ENCODE assay signal across 8 cellular contexts in genomic region chr1:28914228-28915035, GRCh38. TPM values are rescaled to one million over a fixed set of nuclear protein-coding genes. Genes with fewer than 3 reads are reported as not detected.
DNase-seq lines count a peak whose midpoint lies in the region; TF ChIP-seq lines count a peak whose summit lies in the region.

EPB41 (plus strand) TSS chr1:28914569; CDS start chr1:28987438, 72,869 bp downstream.

- H3K36me3 ChIP-seq in HEK293 (ENCODE audit: control insufficient read depth in 2 of 2, insufficient read depth in 1 of 2, low read length in 2 of 2) (no peaks in the 10 kb centered on the region; a peak in 1 of 3 replicates), neutrophil (peaks cover 8% of the 10 kb centered on the region), subcutaneous abdominal adipose tissue (ENCODE audit: control insufficient read depth in 5 of 5, insufficient read depth in 5 of 5, low read length in 5 of 5) (peaks cover 0 to 4% (median 0%) of the 10 kb centered on the region in 5 donors)

- peak; percentile 83 for DNase-seq in ELR (ENCODE audit: low read depth)
- peak; percentile 90 for DNase-seq in MV-4-11 (lab: John Stamatoyannopoulos, UW)
- peak; percentile 92 for DNase-seq in SK-MEL-5 (ENCODE audit: low read depth, low spot score)
- peak; percentile 66 to 88 (median 70) for DNase-seq in activated naive CD4-positive, alpha-beta T cell (lab: John Stamatoyannopoulos, UW)
- DNase-seq in germinal center (ENCODE audit: low spot score): peak; percentile 99

- in situ Hi-C loops in SK-MEL-5 (cut with HindIII; ENCODE audit: low pct_unique_long_range_greater_than_20kb, low sequenced_read_pairs): no loop called here

- H3K9me3 ChIP-seq in HEK293 (ENCODE audit: control insufficient read depth, insufficient read depth, low read depth, low read length) (no peaks in the 10 kb centered on the region), neutrophil (no peaks in the 10 kb centered on the region), subcutaneous abdominal adipose tissue (ENCODE audit: control insufficient read depth in 5 of 5, low read length in 5 of 5) (no peaks in the 10 kb centered on the region)

- H3K27me3 ChIP-seq in neutrophil (no peaks in the 10 kb centered on the region), subcutaneous abdominal adipose tissue (ENCODE audit: control insufficient read depth in 5 of 5, insufficient read depth in 4 of 5, low read length in 5 of 5) (no peaks in the 10 kb centered on the region)

- no peak for TF ChIP-seq CTCF in HEK293 (tag by site-specific recombination; IDR thresholded peaks at IDR 0.05)
- TF ChIP-seq CTCF in neutrophil (IDR thresholded peaks at IDR 0.05): peak; percentile 25

- POLR2A ChIA-PET in HEK293 (lab: Yijun Ruan, JAX): interaction anchor here (0.7 to 2.2 kb wide), 21 partner anchors 9 to 333 kb away, joined by 3 to 9 read pairs (median 3); partner anchors contain the start of genes SRSF4, TAF12 and YTHDF2

- peak within 1 kb of the TSS; percentile 47 for H3K4me3 ChIP-seq in HEK293 (ENCODE audit: low read depth, low read length)
- peak within 1 kb of the TSS; percentile 68 to 74 for H3K4me3 ChIP-seq in neutrophil (ENCODE audit: low read depth in 1 of 2, low read length in 1 of 2)
- peak within 1 kb of the TSS; percentile 77 to 86 (median 80) for H3K4me3 ChIP-seq in subcutaneous abdominal adipose tissue (ENCODE audit: low read depth in 1 of 5, low read length in 5 of 5)

- H3K27ac ChIP-seq in HEK293 (ENCODE audit: extremely low read depth, low read depth, low read length) (peak within 1 kb of the TSS; percentile 68; the same call in 1 of the 2 replicates), neutrophil (peak within 1 kb of the TSS; percentile 89), subcutaneous abdominal adipose tissue (ENCODE audit: low read depth, low read length) (peak within 1 kb of the TSS; percentile 50)

- H3K4me1 ChIP-seq in HEK293 (ENCODE audit: control insufficient read depth, insufficient read depth, low read length) (0 out of 2 replicates have a peak, but pooled peaks cover 4% of the 10 kb centered on the region), neutrophil (ENCODE audit: control insufficient read depth in 1 of 2, insufficient read depth in 1 of 2, low read depth in 1 of 2, low read length in 1 of 2) (peaks cover 20% of the 10 kb centered on the region in 2 experiments), subcutaneous abdominal adipose tissue (ENCODE audit: control insufficient read depth in 5 of 5, insufficient read depth in 5 of 5, low read length in 5 of 5) (peaks cover 5 to 23% (median 15%) of the 10 kb centered on the region in 5 donors)

- H3K9ac ChIP-seq in subcutaneous abdominal adipose tissue (ENCODE audit: low read length in 5 of 5): peak within 1 kb of the TSS; percentile 44 to 80 (median 74)

- CTCF ChIA-PET in HEK293 (lab: Yijun Ruan, JAX): interaction anchor here (1.0 to 1.2 kb wide), 5 partner anchors 12 to 119 kb away, joined by 3 to 9 read pairs (median 6); no protein-coding TSS in a partner anchor

TF ChIP-seq in HEK293, 187 proteins besides CTCF, POLR2A, EP300 and RAD21 (continues in another document):
- TF ChIP-seq KLF16 (tag by site-specific recombination; IDR thresholded peaks at IDR 0.05): no peak
- TF ChIP-seq ZNF112 (tag by site-specific recombination; IDR thresholded peaks at IDR 0.05): no peak
- TF ChIP-seq MZF1 (tag by site-specific recombination; IDR thresholded peaks at IDR 0.05; ENCODE audit: borderline replicate concordance): no peak
- no peak for TF ChIP-seq ZNF146 (tag by site-specific recombination; IDR thresholded peaks at IDR 0.05)
- no peak for TF ChIP-seq ZNF335 (tag by site-specific recombination; conservative IDR thresholded peaks at IDR 0.05)
- TF ChIP-seq ZNF560 (tag by site-specific recombination; IDR thresholded peaks at IDR 0.05; ENCODE audit: borderline replicate concordance): no peak
- TF ChIP-seq ZNF398 (tag by site-specific recombination; IDR thresholded peaks at IDR 0.05): peak; percentile 51
- no peak for TF ChIP-seq YY1 (tag by site-specific recombination; IDR thresholded peaks at IDR 0.05)
- peak; percentile 43; the same call in 1 of the 2 replicates for TF ChIP-seq GLIS2 (tag by site-specific recombination; IDR thresholded peaks at IDR 0.05)
- peak; percentile 88 for TF ChIP-seq SP2 (tag by site-specific recombination; IDR thresholded peaks at IDR 0.05)
- TF ChIP-seq ZNF157 (tag by site-specific recombination; IDR thresholded peaks at IDR 0.05): no peak
- no peak for TF ChIP-seq ZFP3 (tag by site-specific recombination; IDR thresholded peaks at IDR 0.05; ENCODE audit: low read depth)
- peak; percentile 87 for TF ChIP-seq ZNF660 (tag by site-specific recombination; IDR thresholded peaks at IDR 0.05)
- TF ChIP-seq, protein P1, sequence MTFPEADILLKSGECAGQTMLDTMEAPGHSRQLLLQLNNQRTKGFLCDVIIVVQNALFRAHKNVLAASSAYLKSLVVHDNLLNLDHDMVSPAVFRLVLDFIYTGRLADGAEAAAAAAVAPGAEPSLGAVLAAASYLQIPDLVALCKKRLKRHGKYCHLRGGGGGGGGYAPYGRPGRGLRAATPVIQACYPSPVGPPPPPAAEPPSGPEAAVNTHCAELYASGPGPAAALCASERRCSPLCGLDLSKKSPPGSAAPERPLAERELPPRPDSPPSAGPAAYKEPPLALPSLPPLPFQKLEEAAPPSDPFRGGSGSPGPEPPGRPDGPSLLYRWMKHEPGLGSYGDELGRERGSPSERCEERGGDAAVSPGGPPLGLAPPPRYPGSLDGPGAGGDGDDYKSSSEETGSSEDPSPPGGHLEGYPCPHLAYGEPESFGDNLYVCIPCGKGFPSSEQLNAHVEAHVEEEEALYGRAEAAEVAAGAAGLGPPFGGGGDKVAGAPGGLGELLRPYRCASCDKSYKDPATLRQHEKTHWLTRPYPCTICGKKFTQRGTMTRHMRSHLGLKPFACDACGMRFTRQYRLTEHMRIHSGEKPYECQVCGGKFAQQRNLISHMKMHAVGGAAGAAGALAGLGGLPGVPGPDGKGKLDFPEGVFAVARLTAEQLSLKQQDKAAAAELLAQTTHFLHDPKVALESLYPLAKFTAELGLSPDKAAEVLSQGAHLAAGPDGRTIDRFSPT (tag by site-specific recombination; IDR thresholded peaks at IDR 0.05): no peak
- no peak for TF ChIP-seq ZNF223 (tag by site-specific recombination; IDR thresholded peaks at IDR 0.05)
- TF ChIP-seq, protein P2, sequence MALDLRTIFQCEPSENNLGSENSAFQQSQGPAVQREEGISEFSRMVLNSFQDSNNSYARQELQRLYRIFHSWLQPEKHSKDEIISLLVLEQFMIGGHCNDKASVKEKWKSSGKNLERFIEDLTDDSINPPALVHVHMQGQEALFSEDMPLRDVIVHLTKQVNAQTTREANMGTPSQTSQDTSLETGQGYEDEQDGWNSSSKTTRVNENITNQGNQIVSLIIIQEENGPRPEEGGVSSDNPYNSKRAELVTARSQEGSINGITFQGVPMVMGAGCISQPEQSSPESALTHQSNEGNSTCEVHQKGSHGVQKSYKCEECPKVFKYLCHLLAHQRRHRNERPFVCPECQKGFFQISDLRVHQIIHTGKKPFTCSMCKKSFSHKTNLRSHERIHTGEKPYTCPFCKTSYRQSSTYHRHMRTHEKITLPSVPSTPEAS (tag by site-specific recombination; IDR thresholded peaks at IDR 0.05): no peak
- TF ChIP-seq SALL2 (tag by site-specific recombination; IDR thresholded peaks at IDR 0.05; ENCODE audit: borderline replicate concordance): no peak
- no peak for TF ChIP-seq ZSCAN18 (tag by site-specific recombination; IDR thresholded peaks at IDR 0.05)

RNA-seq across cellular contexts. Expression of gene EPB41, which starts in this region (rescaled TPM):
- total RNA-seq in SK-MEL-5 (2014; rRNA removed; shearing (Covaris generic)): 26.3 and 29.7 TPM in 2 replicates
- 19.7 and 21.9 TPM in 2 replicates for polyA plus RNA-seq in SK-MEL-5 (2015; cell fraction: cytosol; rRNA removed)
- 18.6 and 20.7 TPM in 2 replicates for polyA plus RNA-seq in SK-MEL-5 (2015; cell fraction: nucleus; rRNA removed)

Comparison
In these comparisons a context has a peak if more than half of its experiments do, and no peak if none do; other contexts are left out.
1. Peak in every context shown above with its lines: DNase-seq, H3K4me3 ChIP-seq and H3K27ac ChIP-seq.